In the genomic region with DNA sequence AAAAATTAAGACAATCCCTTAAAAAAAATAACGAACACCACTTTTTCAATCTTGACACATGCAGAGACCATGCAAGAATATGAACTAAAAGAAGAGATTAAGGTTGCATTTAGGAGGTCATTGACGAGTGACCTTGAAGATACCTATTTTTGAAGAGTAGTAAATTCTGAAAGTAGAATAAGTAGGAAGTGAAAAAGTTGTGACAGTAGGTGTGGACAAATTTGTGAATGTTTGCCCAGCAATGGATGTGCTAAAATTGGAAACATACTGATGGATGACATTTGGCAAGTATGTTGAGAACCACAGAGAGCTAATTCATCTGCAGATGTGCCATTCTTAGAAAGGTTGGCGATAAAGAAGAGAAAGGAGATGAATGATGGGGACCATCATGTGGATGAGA, we compare ENCODE assay signal across 1 cellular context.
TF ChIP-seq lines count a peak whose summit lies in the region.

No MANE protein-coding gene starts in this region.

TF ChIP-seq in GM23338, 12 proteins besides CTCF, POLR2A, EP300 and RAD21 (continued from another document):
- TF ChIP-seq, protein P1, sequence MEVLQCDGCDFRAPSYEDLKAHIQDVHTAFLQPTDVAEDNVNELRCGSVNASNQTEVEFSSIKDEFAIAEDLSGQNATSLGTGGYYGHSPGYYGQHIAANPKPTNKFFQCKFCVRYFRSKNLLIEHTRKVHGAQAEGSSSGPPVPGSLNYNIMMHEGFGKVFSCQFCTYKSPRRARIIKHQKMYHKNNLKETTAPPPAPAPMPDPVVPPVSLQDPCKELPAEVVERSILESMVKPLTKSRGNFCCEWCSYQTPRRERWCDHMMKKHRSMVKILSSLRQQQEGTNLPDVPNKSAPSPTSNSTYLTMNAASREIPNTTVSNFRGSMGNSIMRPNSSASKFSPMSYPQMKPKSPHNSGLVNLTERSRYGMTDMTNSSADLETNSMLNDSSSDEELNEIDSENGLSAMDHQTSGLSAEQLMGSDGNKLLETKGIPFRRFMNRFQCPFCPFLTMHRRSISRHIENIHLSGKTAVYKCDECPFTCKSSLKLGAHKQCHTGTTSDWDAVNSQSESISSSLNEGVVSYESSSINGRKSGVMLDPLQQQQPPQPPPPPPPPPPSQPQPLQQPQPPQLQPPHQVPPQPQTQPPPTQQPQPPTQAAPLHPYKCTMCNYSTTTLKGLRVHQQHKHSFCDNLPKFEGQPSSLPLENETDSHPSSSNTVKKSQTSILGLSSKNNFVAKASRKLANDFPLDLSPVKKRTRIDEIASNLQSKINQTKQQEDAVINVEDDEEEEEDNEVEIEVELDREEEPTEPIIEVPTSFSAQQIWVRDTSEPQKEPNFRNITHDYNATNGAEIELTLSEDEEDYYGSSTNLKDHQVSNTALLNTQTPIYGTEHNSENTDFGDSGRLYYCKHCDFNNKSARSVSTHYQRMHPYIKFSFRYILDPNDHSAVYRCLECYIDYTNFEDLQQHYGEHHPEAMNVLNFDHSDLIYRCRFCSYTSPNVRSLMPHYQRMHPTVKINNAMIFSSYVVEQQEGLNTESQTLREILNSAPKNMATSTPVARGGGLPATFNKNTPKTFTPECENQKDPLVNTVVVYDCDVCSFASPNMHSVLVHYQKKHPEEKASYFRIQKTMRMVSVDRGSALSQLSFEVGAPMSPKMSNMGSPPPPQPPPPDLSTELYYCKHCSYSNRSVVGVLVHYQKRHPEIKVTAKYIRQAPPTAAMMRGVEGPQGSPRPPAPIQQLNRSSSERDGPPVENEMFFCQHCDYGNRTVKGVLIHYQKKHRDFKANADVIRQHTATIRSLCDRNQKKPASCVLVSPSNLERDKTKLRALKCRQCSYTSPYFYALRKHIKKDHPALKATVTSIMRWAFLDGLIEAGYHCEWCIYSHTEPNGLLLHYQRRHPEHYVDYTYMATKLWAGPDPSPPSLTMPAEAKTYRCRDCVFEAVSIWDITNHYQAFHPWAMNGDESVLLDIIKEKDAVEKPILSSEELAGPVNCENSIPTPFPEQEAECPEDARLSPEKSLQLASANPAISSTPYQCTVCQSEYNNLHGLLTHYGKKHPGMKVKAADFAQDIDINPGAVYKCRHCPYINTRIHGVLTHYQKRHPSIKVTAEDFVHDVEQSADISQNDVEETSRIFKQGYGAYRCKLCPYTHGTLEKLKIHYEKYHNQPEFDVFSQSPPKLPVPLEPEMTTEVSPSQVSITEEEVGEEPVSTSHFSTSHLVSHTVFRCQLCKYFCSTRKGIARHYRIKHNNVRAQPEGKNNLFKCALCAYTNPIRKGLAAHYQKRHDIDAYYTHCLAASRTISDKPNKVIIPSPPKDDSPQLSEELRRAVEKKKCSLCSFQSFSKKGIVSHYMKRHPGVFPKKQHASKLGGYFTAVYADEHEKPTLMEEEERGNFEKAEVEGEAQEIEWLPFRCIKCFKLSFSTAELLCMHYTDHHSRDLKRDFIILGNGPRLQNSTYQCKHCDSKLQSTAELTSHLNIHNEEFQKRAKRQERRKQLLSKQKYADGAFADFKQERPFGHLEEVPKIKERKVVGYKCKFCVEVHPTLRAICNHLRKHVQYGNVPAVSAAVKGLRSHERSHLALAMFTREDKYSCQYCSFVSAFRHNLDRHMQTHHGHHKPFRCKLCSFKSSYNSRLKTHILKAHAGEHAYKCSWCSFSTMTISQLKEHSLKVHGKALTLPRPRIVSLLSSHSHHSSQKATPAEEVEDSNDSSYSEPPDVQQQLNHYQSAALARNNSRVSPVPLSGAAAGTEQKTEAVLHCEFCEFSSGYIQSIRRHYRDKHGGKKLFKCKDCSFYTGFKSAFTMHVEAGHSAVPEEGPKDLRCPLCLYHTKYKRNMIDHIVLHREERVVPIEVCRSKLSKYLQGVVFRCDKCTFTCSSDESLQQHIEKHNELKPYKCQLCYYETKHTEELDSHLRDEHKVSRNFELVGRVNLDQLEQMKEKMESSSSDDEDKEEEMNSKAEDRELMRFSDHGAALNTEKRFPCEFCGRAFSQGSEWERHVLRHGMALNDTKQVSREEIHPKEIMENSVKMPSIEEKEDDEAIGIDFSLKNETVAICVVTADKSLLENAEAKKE (CRISPR knock-in tag; IDR thresholded peaks at IDR 0.05): no peak
- TF ChIP-seq CREB1 (CRISPR knock-in tag; IDR thresholded peaks at IDR 0.05; ENCODE audit: low read depth) (no peak), REST (IDR thresholded peaks at IDR 0.05; ENCODE audit: unreplicated experiment) (no peak), ZNF331 (CRISPR knock-in tag; IDR thresholded peaks at IDR 0.05; ENCODE audit: low read depth) (no peak), JUNB (IDR thresholded peaks at IDR 0.05; ENCODE audit: unreplicated experiment) (no peak), NANOG (IDR thresholded peaks at IDR 0.05; ENCODE audit: borderline replicate concordance) (no peak), EZH2 (IDR thresholded peaks at IDR 0.05; ENCODE audit: low read depth, unreplicated experiment) (no peak), EZH2phosphoT487 (IDR thresholded peaks at IDR 0.05; ENCODE audit: unreplicated experiment) (no peak)
- TF ChIP-seq, protein P2, sequence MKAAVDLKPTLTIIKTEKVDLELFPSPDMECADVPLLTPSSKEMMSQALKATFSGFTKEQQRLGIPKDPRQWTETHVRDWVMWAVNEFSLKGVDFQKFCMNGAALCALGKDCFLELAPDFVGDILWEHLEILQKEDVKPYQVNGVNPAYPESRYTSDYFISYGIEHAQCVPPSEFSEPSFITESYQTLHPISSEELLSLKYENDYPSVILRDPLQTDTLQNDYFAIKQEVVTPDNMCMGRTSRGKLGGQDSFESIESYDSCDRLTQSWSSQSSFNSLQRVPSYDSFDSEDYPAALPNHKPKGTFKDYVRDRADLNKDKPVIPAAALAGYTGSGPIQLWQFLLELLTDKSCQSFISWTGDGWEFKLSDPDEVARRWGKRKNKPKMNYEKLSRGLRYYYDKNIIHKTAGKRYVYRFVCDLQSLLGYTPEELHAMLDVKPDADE (IDR thresholded peaks at IDR 0.05): no peak
